Comparison of ENCODE assay signal across 11 cellular contexts in the genomic region with DNA sequence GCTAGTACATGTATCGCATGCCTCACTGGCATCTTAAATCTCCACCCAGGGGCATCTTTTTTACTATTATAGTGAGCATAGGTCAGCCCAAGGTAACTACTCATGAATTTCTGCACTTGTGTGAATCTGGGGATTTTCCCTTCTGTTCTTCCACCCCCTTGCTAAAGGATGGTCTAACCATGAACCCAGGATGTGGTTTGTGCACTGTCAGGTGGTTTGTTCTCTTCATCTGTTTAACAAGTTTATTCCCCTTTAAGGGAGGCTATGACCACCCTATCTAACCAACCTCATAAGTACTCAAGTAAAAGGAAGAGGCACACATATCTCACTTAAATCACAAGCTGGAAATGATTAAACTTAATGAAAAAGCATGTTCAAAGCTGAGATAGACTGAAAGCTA.
DNase-seq lines count a peak whose midpoint lies in the region; ATAC-seq lines count a peak whose summit lies in the region.
"Had no signal": no experiment of that assay in that cellular context is flagged by ENCODE, and none has a peak within 500 bp of the region (broad histone marks: within the 10 kb centered on the region; RNA-seq: fewer than 3 reads in every experiment).

No MANE protein-coding gene starts in this region.

- H3K4me3 Mint-ChIP-seq in activated naive CD4-positive, alpha-beta T cell treated with anti-CD3 and anti-CD28 coated beads for 36 hours, result no peak overlapping the region
- H3K4me3 Mint-ChIP-seq in stimulated activated memory B cell treated with anti-CD40 and anti-IgM and Interleukin-4, amounts not matched to agents 10 μg/mL and 1 μg/mL and 100 μg/mL, for 72 hours, result no peak overlapping the region

- peak; percentile 55 for DNase-seq in activated naive CD4-positive, alpha-beta T cell treated with anti-CD3 and anti-CD28 coated beads for 36 hours
- no peak for DNase-seq in activated naive CD4-positive, alpha-beta T cell treated with anti-CD3 and anti-CD28 coated beads, Interleukin-2, amount 50 U/mL, for 16 hours
- DNase-seq in ACHN (no peak), GOT3 (lab: John Stamatoyannopoulos, UW) (no peak), LoVo (ENCODE audit: low spot score) (no peak)
- DNase-seq: caudate nucleus, Kasumi-1, PC-9 had no signal

- CTCF ChIA-PET in activated naive CD4-positive, alpha-beta T cell treated with anti-CD3 and anti-CD28 coated beads for 36 hours (lab: Charles Lee), result no interaction called here

- no peaks in the 10 kb centered on the region for H3K9me3 Mint-ChIP-seq in activated naive CD4-positive, alpha-beta T cell treated with anti-CD3 and anti-CD28 coated beads for 36 hours
- H3K9me3 Mint-ChIP-seq in stimulated activated memory B cell treated with anti-CD40 and anti-IgM and Interleukin-4, amounts not matched to agents 10 μg/mL and 1 μg/mL and 100 μg/mL, for 72 hours, result no peaks in the 10 kb centered on the region

- in situ Hi-C loops in ACHN (cut with HindIII; ENCODE audit: low pct_ligation_motif_present, low pct_unique_long_range_greater_than_20kb, low sequenced_read_pairs), result no loop called here

- H3K27me3 Mint-ChIP-seq in activated naive CD4-positive, alpha-beta T cell treated with anti-CD3 and anti-CD28 coated beads for 36 hours (ENCODE audit: low read depth), result no peaks in the 10 kb centered on the region
- no peaks in the 10 kb centered on the region for H3K27me3 Mint-ChIP-seq in stimulated activated memory B cell treated with anti-CD40 and anti-IgM and Interleukin-4, amounts not matched to agents 10 μg/mL and 1 μg/mL and 100 μg/mL, for 72 hours

- H3K36me3 Mint-ChIP-seq in activated naive CD4-positive, alpha-beta T cell treated with anti-CD3 and anti-CD28 coated beads for 36 hours (ENCODE audit: low read depth), result no peaks in the 10 kb centered on the region
- no peaks in the 10 kb centered on the region for H3K36me3 Mint-ChIP-seq in stimulated activated memory B cell treated with anti-CD40 and anti-IgM and Interleukin-4, amounts not matched to agents 10 μg/mL and 1 μg/mL and 100 μg/mL, for 72 hours

- intact Hi-C loops in activated naive CD4-positive, alpha-beta T cell treated with anti-CD3 and anti-CD28 coated beads for 36 hours (cut with micrococcal nuclease), result loop anchor here (5.0 to 10.0 kb wide), 2 partner anchors 67 to 309 kb away; no protein-coding TSS in a partner anchor

- ATAC-seq in GM21717 (IDR thresholded peaks at IDR 0.05; ENCODE audit: unreplicated experiment) (peak; percentile 86), HG03378 (IDR thresholded peaks at IDR 0.05; ENCODE audit: unreplicated experiment) (peak; percentile 97)
- peak; percentile 64 for ATAC-seq in stimulated activated memory B cell treated with anti-CD40 and anti-IgM and Interleukin-4, amounts not matched to agents 10 μg/mL and 1 μg/mL and 100 μg/mL, for 72 hours

- H3K4me1 Mint-ChIP-seq in activated naive CD4-positive, alpha-beta T cell treated with anti-CD3 and anti-CD28 coated beads for 36 hours (ENCODE audit: low read depth), result peaks cover 16% of the 10 kb centered on the region
- H3K4me1 Mint-ChIP-seq in stimulated activated memory B cell treated with anti-CD40 and anti-IgM and Interleukin-4, amounts not matched to agents 10 μg/mL and 1 μg/mL and 100 μg/mL, for 72 hours, result no peaks in the 10 kb centered on the region

- peak overlapping the region; percentile 46 for H3K27ac Mint-ChIP-seq in activated naive CD4-positive, alpha-beta T cell treated with anti-CD3 and anti-CD28 coated beads for 36 hours
- H3K27ac Mint-ChIP-seq in stimulated activated memory B cell treated with anti-CD40 and anti-IgM and Interleukin-4, amounts not matched to agents 10 μg/mL and 1 μg/mL and 100 μg/mL, for 72 hours, result no peak overlapping the region
